ENCODE assay signal across 16 cellular contexts in genomic region chr1:221692643-221693042, GRCh38.
"Had no signal": no experiment of that assay in that cellular context is flagged by ENCODE, and none has a peak within 500 bp of the region (broad histone marks: within the 10 kb centered on the region; RNA-seq: fewer than 3 reads in every experiment).

No MANE protein-coding gene starts in this region.

- H3K27me3 Mint-ChIP-seq: activated naive CD8-positive, alpha-beta T cell treated with anti-CD3 and anti-CD28 coated beads, Interleukin-2, amount 10 ng/mL, durations not matched to agents 7 days and 5 days; memory B cell; naive thymus-derived CD4-positive, alpha-beta T cell had no signal

- FAIRE-seq: pancreas had no signal

- H3K9me3 Mint-ChIP-seq: memory B cell had no signal

- H3K4me1 Mint-ChIP-seq: memory B cell had no signal

- H3K27ac Mint-ChIP-seq: activated naive CD8-positive, alpha-beta T cell treated with anti-CD3 and anti-CD28 coated beads, Interleukin-2, amount 10 ng/mL, durations not matched to agents 7 days and 5 days; memory B cell; naive thymus-derived CD4-positive, alpha-beta T cell had no signal

- H3K27ac ChIP-seq: body of pancreas, pancreas, spleen, stomach, upper lobe of left lung, WERI-Rb-1 had no signal

- H3K36me3 Mint-ChIP-seq: memory B cell had no signal

- H3K27me3 ChIP-seq: body of pancreas, pancreas, spleen, stomach, upper lobe of left lung had no signal

- H3K4me1 ChIP-seq: body of pancreas, pancreas, spleen, stomach, upper lobe of left lung had no signal

- ATAC-seq: body of pancreas; left ventricle myocardium superior; mucosa of descending colon; naive thymus-derived CD4-positive, alpha-beta T cell; pancreas; sciatic nerve had no signal

- H3K4me3 ChIP-seq: body of pancreas, mucosa of descending colon, pancreas, spleen, stomach, upper lobe of left lung had no signal

- H3K4me3 Mint-ChIP-seq: activated naive CD8-positive, alpha-beta T cell treated with anti-CD3 and anti-CD28 coated beads, Interleukin-2, amount 10 ng/mL, durations not matched to agents 7 days and 5 days; memory B cell; naive thymus-derived CD4-positive, alpha-beta T cell had no signal

- H3K36me3 ChIP-seq: pancreas, spleen, stomach, upper lobe of left lung, WERI-Rb-1 had no signal

- H3K9me3 ChIP-seq: body of pancreas, mucosa of descending colon, pancreas had no signal

- DNase-seq: activated CD4-positive, alpha-beta T cell treated with anti-CD3 and anti-CD28 coated beads for 1 hour; activated CD4-positive, alpha-beta T cell treated with anti-CD3 and anti-CD28 coated beads, Interleukin-2, amount 50 U/mL, for 48 hours; activated naive CD4-positive, alpha-beta T cell; activated naive CD8-positive, alpha-beta T cell treated with anti-CD3 and anti-CD28 coated beads, Interleukin-2, amount 10 ng/mL, durations not matched to agents 7 days and 5 days; body of pancreas; caudate nucleus; left ventricle myocardium superior; mucosa of descending colon; naive thymus-derived CD4-positive, alpha-beta T cell; pancreas; spleen; stomach; upper lobe of left lung; WERI-Rb-1 had no signal
